Comparison of ENCODE assay signal across 8 cellular contexts in genomic region chr10:87868277-87868676, GRCh38. TPM values are rescaled to one million over a fixed set of nuclear protein-coding genes. Genes with fewer than 3 reads are reported as not detected.
DNase-seq lines count a peak whose midpoint lies in the region; TF ChIP-seq lines count a peak whose summit lies in the region.

No MANE protein-coding gene starts in this region.

- H3K4me2 ChIP-seq in BLaER1 = peak overlapping the region; percentile 85
- H3K4me2 ChIP-seq in neural cell (ENCODE audit: low read length) = peak overlapping the region; percentile 81

- H3K27me3 ChIP-seq in BLaER1 = no peaks in the 10 kb centered on the region
- no peaks in the 10 kb centered on the region for H3K27me3 ChIP-seq in neural cell (ENCODE audit: insufficient read depth, low read depth, low read length)
- no peaks in the 10 kb centered on the region for H3K27me3 ChIP-seq in SJCRH30

- peak overlapping the region; percentile 97; the same call in 1 of the 2 replicates for H3K27ac ChIP-seq in BLaER1
- H3K27ac ChIP-seq in KOPT-K1 (ENCODE audit: low read depth, low read length, poor library complexity, severe bottlenecking) = peak overlapping the region; percentile 98
- H3K27ac ChIP-seq in neural cell (ENCODE audit: low read length) = no peak overlapping the region
- H3K27ac ChIP-seq in SJCRH30 = no peak overlapping the region

- peaks cover 89% of the 10 kb centered on the region for H3K79me2 ChIP-seq in neural cell (replicated peaks; ENCODE audit: insufficient read depth, low read length)

- no peaks in the 10 kb centered on the region for H3K9me2 ChIP-seq in neural cell (ENCODE audit: insufficient read depth, low read length)

- peaks cover 16% of the 10 kb centered on the region for H3K36me3 ChIP-seq in BLaER1
- H3K36me3 ChIP-seq in KOPT-K1 (ENCODE audit: insufficient read depth, low read length) = peaks cover 76% of the 10 kb centered on the region
- no peaks in the 10 kb centered on the region for H3K36me3 ChIP-seq in neural cell (ENCODE audit: insufficient read depth, low read length)
- no peaks in the 10 kb centered on the region for H3K36me3 ChIP-seq in SJCRH30

- peaks cover 96% of the 10 kb centered on the region for H4K20me1 ChIP-seq in BLaER1
- peaks cover 31% of the 10 kb centered on the region for H4K20me1 ChIP-seq in neural cell (ENCODE audit: insufficient read depth)

- H3K9me3 ChIP-seq in BLaER1 = no peaks in the 10 kb centered on the region
- H3K9me3 ChIP-seq in KOPT-K1 (ENCODE audit: insufficient read depth, low read length, poor library complexity, severe bottlenecking) = no peaks in the 10 kb centered on the region
- H3K9me3 ChIP-seq in neural cell (ENCODE audit: low read length) = no peaks in the 10 kb centered on the region
- no peaks in the 10 kb centered on the region for H3K9me3 ChIP-seq in SJCRH30 (replicated peaks)

- H3K4me1 ChIP-seq in BLaER1 = peaks cover 42% of the 10 kb centered on the region
- no peaks in the 10 kb centered on the region for H3K4me1 ChIP-seq in SJCRH30

- H3K9ac ChIP-seq in BLaER1 = peak overlapping the region; percentile 99
- H3K9ac ChIP-seq in neural cell (ENCODE audit: low read length) = no peak overlapping the region

- peak overlapping the region; percentile 90 for H3K4me3 ChIP-seq in BLaER1
- peak overlapping the region; percentile 83 for H3K4me3 ChIP-seq in choroid plexus epithelial cell (ENCODE audit: low read depth, low read length)
- peak overlapping the region; percentile 80 for H3K4me3 ChIP-seq in neural cell (ENCODE audit: low read length)
- H3K4me3 ChIP-seq in SJCRH30 = no peak overlapping the region

- H3F3A ChIP-seq in neural cell (ENCODE audit: insufficient read depth, low read length, poor library complexity, severe bottlenecking) = peaks cover 5% of the 10 kb centered on the region

- no peak for TF ChIP-seq EP300 in neural cell (conservative IDR thresholded peaks at IDR 0.05; ENCODE audit: poor library complexity, severe bottlenecking)

- TF ChIP-seq RAD21 in neural cell (conservative IDR thresholded peaks at IDR 0.05) = no peak

- DNase-seq in choroid plexus epithelial cell (ENCODE audit: low read depth) = no peak
- no peak for DNase-seq in UCSD-AML1 (lab: John Stamatoyannopoulos, UW; ENCODE audit: unreplicated experiment)
- DNase-seq in NCI-H1694 treated with DMSO at 0.1 percent for 48 hours (lab: John Stamatoyannopoulos, UW) = no peak
- no peak for DNase-seq in SJCRH30
- DNase-seq in D341Med (ENCODE audit: low spot score) = no peak

- no peak overlapping the region for H2AFZ ChIP-seq in neural cell (ENCODE audit: low read depth, low read length)

- TF ChIP-seq CTCF in choroid plexus epithelial cell (conservative IDR thresholded peaks at IDR 0.05; ENCODE audit: low read depth, low read length) = no peak
- TF ChIP-seq CTCF in neural cell (IDR thresholded peaks at IDR 0.05; ENCODE audit: poor library complexity, severe bottlenecking) = no peak

TF ChIP-seq in neural cell, 6 proteins besides CTCF, POLR2A, EP300 and RAD21:
- TF ChIP-seq SMC3 (conservative IDR thresholded peaks at IDR 0.05; ENCODE audit: poor library complexity) (no peak), EZH2 (IDR thresholded peaks at IDR 0.05; ENCODE audit: borderline replicate concordance, insufficient read depth, low read length, poor library complexity, severe bottlenecking) (no peak), TAF1 (IDR thresholded peaks at IDR 0.05; ENCODE audit: low read depth) (no peak), MXI1 (conservative IDR thresholded peaks at IDR 0.05; ENCODE audit: poor library complexity, severe bottlenecking) (no peak), POLR2AphosphoS5 (IDR thresholded peaks at IDR 0.05) (no peak)
- TF ChIP-seq, protein P1, sequence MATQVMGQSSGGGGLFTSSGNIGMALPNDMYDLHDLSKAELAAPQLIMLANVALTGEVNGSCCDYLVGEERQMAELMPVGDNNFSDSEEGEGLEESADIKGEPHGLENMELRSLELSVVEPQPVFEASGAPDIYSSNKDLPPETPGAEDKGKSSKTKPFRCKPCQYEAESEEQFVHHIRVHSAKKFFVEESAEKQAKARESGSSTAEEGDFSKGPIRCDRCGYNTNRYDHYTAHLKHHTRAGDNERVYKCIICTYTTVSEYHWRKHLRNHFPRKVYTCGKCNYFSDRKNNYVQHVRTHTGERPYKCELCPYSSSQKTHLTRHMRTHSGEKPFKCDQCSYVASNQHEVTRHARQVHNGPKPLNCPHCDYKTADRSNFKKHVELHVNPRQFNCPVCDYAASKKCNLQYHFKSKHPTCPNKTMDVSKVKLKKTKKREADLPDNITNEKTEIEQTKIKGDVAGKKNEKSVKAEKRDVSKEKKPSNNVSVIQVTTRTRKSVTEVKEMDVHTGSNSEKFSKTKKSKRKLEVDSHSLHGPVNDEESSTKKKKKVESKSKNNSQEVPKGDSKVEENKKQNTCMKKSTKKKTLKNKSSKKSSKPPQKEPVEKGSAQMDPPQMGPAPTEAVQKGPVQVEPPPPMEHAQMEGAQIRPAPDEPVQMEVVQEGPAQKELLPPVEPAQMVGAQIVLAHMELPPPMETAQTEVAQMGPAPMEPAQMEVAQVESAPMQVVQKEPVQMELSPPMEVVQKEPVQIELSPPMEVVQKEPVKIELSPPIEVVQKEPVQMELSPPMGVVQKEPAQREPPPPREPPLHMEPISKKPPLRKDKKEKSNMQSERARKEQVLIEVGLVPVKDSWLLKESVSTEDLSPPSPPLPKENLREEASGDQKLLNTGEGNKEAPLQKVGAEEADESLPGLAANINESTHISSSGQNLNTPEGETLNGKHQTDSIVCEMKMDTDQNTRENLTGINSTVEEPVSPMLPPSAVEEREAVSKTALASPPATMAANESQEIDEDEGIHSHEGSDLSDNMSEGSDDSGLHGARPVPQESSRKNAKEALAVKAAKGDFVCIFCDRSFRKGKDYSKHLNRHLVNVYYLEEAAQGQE (IDR thresholded peaks at IDR 0.05; ENCODE audit: borderline replicate concordance) = no peak

RNA-seq across cellular contexts. Expression of gene PTEN, which starts 4.9 kb away (rescaled TPM):
- polyA plus RNA-seq in neural cell = 47.3 and 50.4 TPM in 2 replicates
- polyA minus RNA-seq in neural cell = 218 and 240 TPM in 2 replicates
- total RNA-seq in SJCRH30 (2014; rRNA removed; shearing (Covaris generic)) = 20.5 and 21.2 TPM in 2 replicates

RNA-seq across cellular contexts. Expression of gene KLLN, which starts 4.9 kb away (rescaled TPM):
- 0.30 and 0.77 TPM in 2 replicates for polyA plus RNA-seq in neural cell
- polyA minus RNA-seq in neural cell = 2.8 and 2.9 TPM in 2 replicates
- total RNA-seq in SJCRH30 (2014; rRNA removed; shearing (Covaris generic)) = 0.02 and 0.18 TPM in 2 replicates

RNA-seq across cellular contexts. Expression of gene ATAD1, which starts 50.3 kb away (rescaled TPM):
- 136 and 165 TPM in 2 replicates for polyA plus RNA-seq in neural cell
- polyA minus RNA-seq in neural cell = 165 and 188 TPM in 2 replicates
- total RNA-seq in SJCRH30 (2014; rRNA removed; shearing (Covaris generic)) = 26.3 and 28.2 TPM in 2 replicates

Comparison
In these comparisons a context has a peak if more than half of its experiments do, and no peak if none do; other contexts are left out.
1. H3K27ac ChIP-seq: peak in BLaER1 (single experiment) and KOPT-K1 (single experiment); none in neural cell (single experiment) and SJCRH30 (single experiment).